10 cellular contexts compared by ENCODE assay signal in the genomic region with DNA sequence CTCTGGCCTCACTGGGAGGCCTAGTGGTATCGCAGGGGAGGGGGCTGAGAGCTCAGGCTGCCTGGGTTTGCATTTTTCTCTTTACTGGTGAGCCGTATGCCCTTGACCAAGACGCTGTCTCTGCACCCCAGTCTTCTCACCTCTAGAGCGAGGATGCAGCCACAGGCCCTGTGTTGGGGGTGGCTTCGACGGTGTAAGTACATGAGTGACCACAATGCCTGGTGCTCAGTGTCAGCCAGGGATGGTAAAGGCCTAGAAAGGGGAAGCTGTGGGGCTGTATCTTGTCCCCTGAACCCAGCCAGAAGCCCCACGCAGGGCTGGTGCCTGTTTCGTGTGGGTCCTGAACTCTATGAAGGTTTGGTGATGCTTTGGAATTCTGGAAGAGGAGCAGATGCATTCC. TPM values are rescaled to one million over a fixed set of nuclear protein-coding genes. Genes with fewer than 3 reads are reported as not detected.
DNase-seq lines count a peak whose midpoint lies in the region; ATAC-seq, FAIRE-seq and TF ChIP-seq lines count a peak whose summit lies in the region.
"Had no signal": no experiment of that assay in that cellular context is flagged by ENCODE, and none has a peak within 500 bp of the region (broad histone marks: within the 10 kb centered on the region; RNA-seq: fewer than 3 reads in every experiment).

No MANE protein-coding gene starts in this region.

- H3K4me1 Mint-ChIP-seq in type B pancreatic cell (ENCODE audit: unreplicated experiment): peaks cover 50% of the 10 kb centered on the region

- H3K36me3 ChIP-seq in H1 (ENCODE audit: control insufficient read depth in 2 of 4, insufficient read depth in 4 of 4, low read length in 3 of 4) (no peaks in the 10 kb centered on the region), neuronal stem cell (replicated peaks in 1 of 2; ENCODE audit: control insufficient read depth in 2 of 2, insufficient read depth in 2 of 2, low read length in 2 of 2) (peaks cover 1 to 32% of the 10 kb centered on the region in 2 donors)

- H3K4me2 ChIP-seq in H1 (ENCODE audit: insufficient read depth in 1 of 2, low read depth in 2 of 2, low read length in 2 of 2) (no peak overlapping the region), neuronal stem cell (ENCODE audit: insufficient read depth, low read length, poor library complexity, severe bottlenecking) (no peak overlapping the region)

- H2AFZ ChIP-seq in H1 (ENCODE audit: low read length) (no peak overlapping the region), neuronal stem cell (ENCODE audit: low read length) (no peak overlapping the region)

- WGBS in H1 (ENCODE audit: extremely low coverage in 1 of 2, insufficient coverage in 1 of 2, insufficient read length in 1 of 2, insufficient replicate concordance in 2 of 2, low coverage in 1 of 2, low lambda C conversion rate in 2 of 2, missing lambda C conversion rate in 1 of 2), 2 experiments: 91% methylated on average over 8 of the region's 8 CpGs; no CpG with 5 or more reads in 1 of the 2 experiments
- no CpG with 5 or more reads among the region's 8 CpGs for WGBS in neuronal stem cell (ENCODE audit: extremely low coverage in 2 of 2, insufficient read length in 2 of 2, insufficient replicate concordance in 1 of 2), 2 donors

- no peak for TF ChIP-seq POLR2A in H1 (IDR thresholded peaks at IDR 0.05; ENCODE audit: control extremely low read depth in 1 of 2, low read depth in 2 of 2, low read length in 2 of 2)

- no peak overlapping the region for H3K4me3 Mint-ChIP-seq in type B pancreatic cell

- H4K91ac ChIP-seq in H1 (replicated peaks; ENCODE audit: insufficient read length, low read length): peak overlapping the region; percentile 1
- H4K91ac ChIP-seq in neuronal stem cell (ENCODE audit: low read depth, low read length, poor library complexity): no peak overlapping the region

- H2AK5ac ChIP-seq in H1 (ENCODE audit: low read depth, low read length) (no peak overlapping the region), neuronal stem cell (ENCODE audit: low read depth, low read length) (peak overlapping the region; percentile 21)

- H2BK15ac ChIP-seq in H1 (ENCODE audit: low read length): no peak overlapping the region
- H2BK15ac ChIP-seq in neuronal stem cell (ENCODE audit: low read length): no peak overlapping the region

- no peak overlapping the region for H2BK5ac ChIP-seq in H1 (ENCODE audit: low read depth, low read length)
- H2BK5ac ChIP-seq in neuronal stem cell (ENCODE audit: low read length): peak overlapping the region; percentile 32

- H3K36me3 Mint-ChIP-seq in type B pancreatic cell: peaks cover 13% of the 10 kb centered on the region

- H4K5ac ChIP-seq in H1 (ENCODE audit: insufficient read length, low read depth, low read length): no peak overlapping the region

- H2BK12ac ChIP-seq in H1 (ENCODE audit: low read depth, low read length) (0 out of 2 replicates have a peak overlapping the region, but pooled peaks have one; percentile 11), neuronal stem cell (ENCODE audit: low read length) (peak overlapping the region; percentile 92)

- CTCF ChIA-PET in RWPE1 (lab: Yijun Ruan, JAX): no interaction called here
- CTCF ChIA-PET in H1 (lab: Charles Lee; ENCODE audit: partially characterized antibody): interaction anchor here (0.9 to 2.5 kb wide), 7 partner anchors 9 to 49 kb away, joined by 3 to 9 read pairs (median 5); a partner anchor contains a TSS

- no peak overlapping the region for H2BK120ac ChIP-seq in H1 (replicated peaks; ENCODE audit: low read depth, low read length)
- H2BK120ac ChIP-seq in neuronal stem cell (ENCODE audit: low read depth, low read length): peak overlapping the region; percentile 84

- H2BK20ac ChIP-seq in H1 (ENCODE audit: low read length): no peak overlapping the region

- no peak for TF ChIP-seq EP300 in H1 (IDR thresholded peaks at IDR 0.05; ENCODE audit: borderline replicate concordance in 1 of 2, low read depth in 2 of 2, low read length in 2 of 2)

- FAIRE-seq in H1 (lab: Jason Lieb, UNC): no peak

- intact Hi-C loops in left colon (cut with DNase I, micrococcal nuclease): no loop called here

- TF ChIP-seq CTCF in RWPE1 (conservative IDR thresholded peaks at IDR 0.05; ENCODE audit: low read depth) (no peak), H1 (IDR thresholded peaks at IDR 0.05; ENCODE audit: control extremely low read depth in 1 of 3, insufficient read depth in 1 of 3, low read depth in 1 of 3, low read length in 3 of 3) (no peak), type B pancreatic cell (conservative IDR thresholded peaks at IDR 0.05) (no peak)

- no peaks in the 10 kb centered on the region for H3K9me3 Mint-ChIP-seq in type B pancreatic cell

- H3K18ac ChIP-seq in H1 (ENCODE audit: extremely low read depth, low read length) (no peak overlapping the region), neuronal stem cell (ENCODE audit: low read length) (peak overlapping the region; percentile 81)

- H3K23me2 ChIP-seq in H1 (ENCODE audit: low read depth, low read length): no peaks in the 10 kb centered on the region

- POLR2A ChIA-PET in RWPE1 (lab: Yijun Ruan, JAX; ENCODE audit: low non-redundant PET): no interaction called here
- POLR2A ChIA-PET in H1 (lab: Charles Lee; ENCODE audit: partially characterized antibody): interaction anchor here (1.7 kb wide), 1 partner anchor 9 kb away, joined by 5 read pairs; no protein-coding TSS in a partner anchor

- no peak overlapping the region for H3K14ac ChIP-seq in H1 (ENCODE audit: insufficient read length)
- H3K14ac ChIP-seq in neuronal stem cell (ENCODE audit: low read length): no peak overlapping the region

- H3K79me1 ChIP-seq in H1 (ENCODE audit: low read depth, low read length): no peaks in the 10 kb centered on the region
- no peaks in the 10 kb centered on the region for H3K79me1 ChIP-seq in neuronal stem cell (ENCODE audit: low read depth, low read length)

- H3K4me3 ChIP-seq in H1 (ENCODE audit: extremely low read depth in 1 of 4, insufficient read depth in 2 of 4, low read depth in 3 of 4, low read length in 4 of 4) (no peak overlapping the region), neuronal stem cell (ENCODE audit: low read length in 2 of 2) (no peak overlapping the region)

- H3K79me2 ChIP-seq in H1 (ENCODE audit: control insufficient read depth in 1 of 2, insufficient read depth in 2 of 2, low read length in 2 of 2): no peaks in the 10 kb centered on the region

- peaks cover 0 to 21% (median 5%) of the 10 kb centered on the region in 4 experiments; a peak in 5 of 7 replicates for H3K4me1 ChIP-seq in H1 (replicated peaks in 1 of 4; ENCODE audit: control insufficient read depth in 3 of 4, insufficient read depth in 4 of 4, low read length in 3 of 4)
- H3K4me1 ChIP-seq in neuronal stem cell (ENCODE audit: control insufficient read depth in 2 of 2, insufficient read depth in 1 of 2, low read depth in 1 of 2, low read length in 2 of 2): peaks cover 24 to 32% of the 10 kb centered on the region in 2 donors

- no peak for ATAC-seq in left colon

- H3K27ac ChIP-seq in RWPE1 (peak overlapping the region; percentile 94), H1 (ENCODE audit: low read depth, low read length) (no peak overlapping the region; the same call in 1 of the 2 replicates), neuronal stem cell (replicated peaks; ENCODE audit: low read length) (peak overlapping the region; percentile 80)

- no peak overlapping the region for H4K8ac ChIP-seq in H1 (ENCODE audit: extremely low read depth, insufficient read depth, low read length)
- no peak overlapping the region for H4K8ac ChIP-seq in neuronal stem cell (ENCODE audit: low read depth, low read length)

- DNase-seq in RWPE1 (ENCODE audit: low spot score) (no peak), H1 (ENCODE audit: low read depth in 1 of 2, low spot score in 2 of 2) (no peak), neuronal stem cell (ENCODE audit: low spot score) (no peak), type B pancreatic cell (ENCODE audit: extremely low spot score, unreplicated experiment) (peak; percentile 39), NCI-H2029 (lab: John Stamatoyannopoulos, UW) (no peak), T-helper 1 cell (no peak), left colon (no peak)
- DNase-seq: activated CD4-positive, CD25-positive, alpha-beta regulatory T cell treated with anti-CD3 and anti-CD28 coated beads, Interleukin-2, amount 50 U/mL, for 72 hours; activated T-cell treated with anti-CD3 and anti-CD28 coated beads, Interleukin-2, amount 50 U/mL, for 1 hour; NCI-H2107 had no signal

- TF ChIP-seq RAD21 in H1 (IDR thresholded peaks at IDR 0.05 in 1 of 2, conservative IDR thresholded peaks at IDR 0.05 in 1 of 2; ENCODE audit: low read depth in 2 of 2, low read length in 2 of 2): no peak

- H3K27me3 ChIP-seq in H1 (replicated peaks in 1 of 4; ENCODE audit: control insufficient read depth in 3 of 4, extremely low read depth in 1 of 4, insufficient read depth in 3 of 4, low read length in 3 of 4) (no peaks in the 10 kb centered on the region), neuronal stem cell (ENCODE audit: control insufficient read depth in 3 of 3, insufficient read depth in 3 of 3, low read depth in 1 of 3, low read length in 3 of 3) (no peaks in the 10 kb centered on the region)

- H3K4ac ChIP-seq in H1 (replicated peaks; ENCODE audit: insufficient read length, low read depth, low read length) (no peak overlapping the region), neuronal stem cell (ENCODE audit: low read length) (peak overlapping the region; percentile 19)

- H3K27ac Mint-ChIP-seq in type B pancreatic cell: peak overlapping the region; percentile 74

- H3K9me3 ChIP-seq in H1 (ENCODE audit: insufficient read depth in 2 of 2, low read depth in 1 of 2, low read length in 1 of 2) (no peaks in the 10 kb centered on the region), neuronal stem cell (replicated peaks in 1 of 2; ENCODE audit: control insufficient read depth in 2 of 2, insufficient read depth in 1 of 2, low read depth in 1 of 2, low read length in 2 of 2) (peaks cover 0 to under 1% of the 10 kb centered on the region in 2 donors)

- no peak overlapping the region for H3K9ac ChIP-seq in H1 (replicated peaks in 1 of 4; ENCODE audit: extremely low read depth in 1 of 4, low read depth in 3 of 4, low read length in 3 of 4)
- H3K9ac ChIP-seq in neuronal stem cell (ENCODE audit: low read depth, low read length, poor library complexity): no peak overlapping the region

- H3K56ac ChIP-seq in H1 (replicated peaks; ENCODE audit: insufficient read length, low read depth, low read length): no peak overlapping the region

- H4K20me1 ChIP-seq in H1 (replicated peaks in 1 of 2; ENCODE audit: control insufficient read depth in 1 of 2, insufficient read depth in 2 of 2, low read length in 2 of 2): no peaks in the 10 kb centered on the region

- H3K27me3 Mint-ChIP-seq in type B pancreatic cell: no peaks in the 10 kb centered on the region

- no peak overlapping the region for H3K23ac ChIP-seq in H1 (ENCODE audit: insufficient read length)
- H3K23ac ChIP-seq in neuronal stem cell (ENCODE audit: low read depth, low read length, poor library complexity): no peak overlapping the region

RNA-seq across cellular contexts. Expression of a gene that starts 19.8 kb away (rescaled TPM):
- total RNA-seq in H1 (2021; fragmentation: NEBNext Ultra II Directional; extraction: Animal tissue kit (Norgen Biotek cat#: 25700)): 2.0 and 2.2 TPM in 2 replicates
- 0.67 and 0.89 TPM in 2 replicates for polyA plus RNA-seq in H1 (2011; rRNA removed)
- polyA plus RNA-seq in H1 (2011; cell fraction: cytosol; rRNA removed): 0.85 TPM
- 2.4 TPM for polyA plus RNA-seq in H1 (2011; cell fraction: nucleus; rRNA removed)
- polyA plus RNA-seq in H1 (2012, experiment 1 of 2): 1.9 to 2.2 TPM (median 2.1 TPM) in 4 replicates
- polyA plus RNA-seq in H1 (2012, experiment 2 of 2): 0.31 TPM
- polyA plus RNA-seq in H1 (2013, experiment 1 of 2): 1.0 TPM
- 0.98 TPM for polyA plus RNA-seq in H1 (2013, experiment 2 of 2)
- polyA minus RNA-seq in H1 (2011; rRNA and poly(A)+ RNA removed): 0.95 and 1.4 TPM in 2 replicates
- polyA minus RNA-seq in H1 (2011; cell fraction: cytosol; rRNA and poly(A)+ RNA removed): 1.1 TPM
- 1.7 TPM for polyA minus RNA-seq in H1 (2011; cell fraction: nucleus; rRNA and poly(A)+ RNA removed)
- polyA plus RNA-seq in neuronal stem cell (2013, experiment 1 of 2): 0.82 TPM
- polyA plus RNA-seq in neuronal stem cell (2013, experiment 2 of 2): 0.94 TPM
- 2.2 and 4.1 TPM in 2 replicates for total RNA-seq in type B pancreatic cell (ENCODE audit: low replicate concordance)
- total RNA-seq in left colon: 10 to 100 TPM in 1 of 2 donors, 1 to 10 TPM in 1; 5.2 to 96.5 TPM
